In genomic region chr2:129378186-129378585, GRCh38 we compare ENCODE assay signal across 22 cellular contexts.
DNase-seq lines count a peak whose midpoint lies in the region; ATAC-seq, FAIRE-seq and TF ChIP-seq lines count a peak whose summit lies in the region.
"Had no signal": no experiment of that assay in that cellular context is flagged by ENCODE, and none has a peak within 500 bp of the region (broad histone marks: within the 10 kb centered on the region; RNA-seq: fewer than 3 reads in every experiment).

No MANE protein-coding gene starts in this region.

- H3K4me3 Mint-ChIP-seq in osteocyte (ENCODE audit: unreplicated experiment), result no peak overlapping the region
- H3K4me3 Mint-ChIP-seq: CD14-positive monocyte; CD4-positive, alpha-beta memory T cell; CD4-positive, CD25-positive, alpha-beta regulatory T cell had no signal

- H3K9ac ChIP-seq in HepG2 (ENCODE audit: insufficient read depth, low read depth, low read length), result no peak overlapping the region
- H3K9ac ChIP-seq: BLaER1 had no signal

- CTCF ChIA-PET in HepG2 (lab: Yijun Ruan, JAX; ENCODE audit: low intra/inter-chr PET ratio, low total read pairs), result no interaction called here

- H3K79me2 ChIP-seq in HepG2 (ENCODE audit: insufficient read depth, low read length), result no peaks in the 10 kb centered on the region

- WGBS in HepG2 (ENCODE audit: low lambda C conversion rate), result 15% methylated on average over 10 of the region's 10 CpGs
- WGBS in right lobe of liver (ENCODE audit: insufficient coverage, low coverage, low lambda C conversion rate, missing lambda C conversion rate), result 61% methylated on average over 6 of the region's 10 CpGs
- WGBS in lung, 2 donors, result 86 to 90% methylated on average over 10 of the region's 10 CpGs

- DNase-seq in HepG2 (ENCODE audit: low spot score) (peak; percentile 32), right lobe of liver (no peak), lung (ENCODE audit: low spot score) (peak; percentile 17), osteocyte (ENCODE audit: extremely low spot score, unreplicated experiment) (peak; percentile 63), DMS 273 treated with DMSO at 0.1 percent for 48 hours (lab: John Stamatoyannopoulos, UW) (no peak), NCI-H187 (lab: John Stamatoyannopoulos, UW) (no peak)
- DNase-seq: BE2C; C1 segment of cervical spinal cord; CD4-positive, alpha-beta memory T cell; CD4-positive, CD25-positive, alpha-beta regulatory T cell; CD8-positive, alpha-beta memory T cell; COR-L47; DMS79 treated with DMSO at 0.1 percent for 48 hours; GF-D8 had no signal

- H3K4me1 Mint-ChIP-seq in osteocyte (ENCODE audit: unreplicated experiment), result no peaks in the 10 kb centered on the region
- H3K4me1 Mint-ChIP-seq: CD14-positive monocyte; CD4-positive, alpha-beta memory T cell; CD4-positive, CD25-positive, alpha-beta regulatory T cell; CD8-positive, alpha-beta memory T cell had no signal

- H3K27ac ChIP-seq in HepG2 (ENCODE audit: extremely low read length, insufficient read depth, low read length) (no peak overlapping the region), right lobe of liver (no peak overlapping the region), lung (ENCODE audit: low read depth in 1 of 2, low read length in 1 of 2) (no peak overlapping the region)
- H3K27ac ChIP-seq: 22Rv1, A549 had no signal

- H3K27me3 ChIP-seq in HepG2 (ENCODE audit: control insufficient read depth in 1 of 2, insufficient read depth in 2 of 2, low read length in 2 of 2), result no peaks in the 10 kb centered on the region
- H3K27me3 ChIP-seq in right lobe of liver, result no peaks in the 10 kb centered on the region
- no peaks in the 10 kb centered on the region for H3K27me3 ChIP-seq in lung (ENCODE audit: control insufficient read depth, insufficient read depth)
- H3K27me3 ChIP-seq: BE2C, BLaER1 had no signal

- H3K27ac Mint-ChIP-seq in osteocyte (ENCODE audit: unreplicated experiment), result no peak overlapping the region
- H3K27ac Mint-ChIP-seq: CD14-positive monocyte; CD4-positive, CD25-positive, alpha-beta regulatory T cell; CD8-positive, alpha-beta memory T cell had no signal

- no peak overlapping the region for H2AFZ ChIP-seq in HepG2 (ENCODE audit: low read length)

- H3K36me3 ChIP-seq in HepG2 (replicated peaks in 1 of 2; ENCODE audit: control insufficient read depth in 1 of 2, insufficient read depth in 2 of 2, low read length in 2 of 2), result no peaks in the 10 kb centered on the region
- H3K36me3 ChIP-seq in right lobe of liver, result no peaks in the 10 kb centered on the region
- H3K36me3 ChIP-seq in lung (ENCODE audit: control insufficient read depth in 2 of 2, insufficient read depth in 2 of 2, low read length in 2 of 2), result no peaks in the 10 kb centered on the region
- H3K36me3 ChIP-seq: BE2C, BLaER1 had no signal

- FAIRE-seq in HepG2 (lab: Jason Lieb, UNC), result no peak
- FAIRE-seq: A549, G401.6, GM12891, GM19239 had no signal

- ATAC-seq in HepG2 (peak; percentile 81), right lobe of liver (no peak), lung (ENCODE audit: insufficient read depth, low FRiP score) (no peak), HG02852 (IDR thresholded peaks at IDR 0.05; ENCODE audit: unreplicated experiment) (no peak)
- ATAC-seq: A549 had no signal

- POLR2A ChIA-PET in HepG2 (lab: Yijun Ruan, JAX), result no interaction called here

- no peaks in the 10 kb centered on the region for H4K20me1 ChIP-seq in HepG2 (ENCODE audit: insufficient read depth, low read length)
- H4K20me1 ChIP-seq: BLaER1 had no signal

- H3K4me3 ChIP-seq in HepG2 (replicated peaks in 1 of 3; ENCODE audit: insufficient read depth in 1 of 3, low read depth in 2 of 3, low read length in 3 of 3) (no peak overlapping the region), right lobe of liver (no peak overlapping the region), lung (no peak overlapping the region)
- H3K4me3 ChIP-seq: A549, BLaER1 had no signal

- H3K4me2 ChIP-seq in HepG2 (ENCODE audit: low read depth, low read length), result no peak overlapping the region
- H3K4me2 ChIP-seq: A549 had no signal

- TF ChIP-seq POLR2A in HepG2 (IDR thresholded peaks at IDR 0.05; ENCODE audit: insufficient read depth in 1 of 2, low read depth in 2 of 2, low read length in 2 of 2), result no peak
- no peak for TF ChIP-seq POLR2A in right lobe of liver (IDR thresholded peaks at IDR 0.05)

- H3K4me1 ChIP-seq in HepG2 (ENCODE audit: insufficient read depth, low read length), result peaks cover 8% of the 10 kb centered on the region; the same call in 1 of the 2 replicates
- H3K4me1 ChIP-seq in right lobe of liver, result no peaks in the 10 kb centered on the region
- H3K4me1 ChIP-seq in lung (ENCODE audit: control insufficient read depth in 2 of 2, insufficient read depth in 2 of 2, low read length in 2 of 2), result no peaks in the 10 kb centered on the region
- H3K4me1 ChIP-seq: A549, BE2C had no signal

- TF ChIP-seq CTCF in HepG2 (CRISPR knock-in tag; IDR thresholded peaks at IDR 0.05), result no peak
- no peak for TF ChIP-seq CTCF in right lobe of liver (IDR thresholded peaks at IDR 0.05)
- no peak for TF ChIP-seq CTCF in lung (IDR thresholded peaks at IDR 0.05; ENCODE audit: control extremely low read depth, extremely low read depth)
- no peak for TF ChIP-seq CTCF in osteocyte (IDR thresholded peaks at IDR 0.05)

- H3K36me3 Mint-ChIP-seq in osteocyte (ENCODE audit: unreplicated experiment), result no peaks in the 10 kb centered on the region
- H3K36me3 Mint-ChIP-seq: CD14-positive monocyte; CD4-positive, alpha-beta memory T cell; CD4-positive, CD25-positive, alpha-beta regulatory T cell; CD8-positive, alpha-beta memory T cell had no signal

- TF ChIP-seq RAD21 in HepG2 (CRISPR knock-in tag; IDR thresholded peaks at IDR 0.05), result no peak

- no peaks in the 10 kb centered on the region for H3K27me3 Mint-ChIP-seq in osteocyte (ENCODE audit: unreplicated experiment)
- H3K27me3 Mint-ChIP-seq: CD4-positive, alpha-beta memory T cell; CD4-positive, CD25-positive, alpha-beta regulatory T cell; CD8-positive, alpha-beta memory T cell had no signal

- intact Hi-C loops in HepG2 (cut with micrococcal nuclease; ENCODE audit: unreplicated experiment) (no loop called here), right lobe of liver (cut with DNase I) (no loop called here)

- peaks cover 28% of the 10 kb centered on the region for H3K9me3 Mint-ChIP-seq in osteocyte (ENCODE audit: unreplicated experiment)

- in situ Hi-C loops in HepG2 (cut with HindIII; ENCODE audit: extremely low pct_ligation_motif_present, low pct_unique_long_range_greater_than_20kb), result no loop called here

- no TSS peak for BruUV-seq in HepG2 (replicated peaks; lab: Mats Ljungman, UMichigan)

- TF ChIP-seq EP300 in HepG2 (IDR thresholded peaks at IDR 0.05; ENCODE audit: low read depth in 2 of 2, low read length in 2 of 2) (no peak), HepG2 (CRISPR knock-in tag; IDR thresholded peaks at IDR 0.05; ENCODE audit: borderline replicate concordance) (no peak)

- no peaks in the 10 kb centered on the region for H3K9me3 ChIP-seq in HepG2 (ENCODE audit: low read length)
- no peaks in the 10 kb centered on the region for H3K9me3 ChIP-seq in right lobe of liver
- no peaks in the 10 kb centered on the region for H3K9me3 ChIP-seq in lung (ENCODE audit: control insufficient read depth in 2 of 2, insufficient read depth in 1 of 2, low read length in 1 of 2)
- H3K9me3 ChIP-seq: A549, BE2C had no signal

TF ChIP-seq in HepG2, 621 proteins besides CTCF, POLR2A, EP300 and RAD21 (continues in another document):
- TF ChIP-seq DDIT3 (CRISPR knock-in tag; IDR thresholded peaks at IDR 0.05) (no peak), MAX (IDR thresholded peaks at IDR 0.05) (peak; percentile 72), XBP1 (CRISPR knock-in tag; IDR thresholded peaks at IDR 0.05) (no peak), ZBTB38 (CRISPR knock-in tag; IDR thresholded peaks at IDR 0.05) (no peak), SOX6 (IDR thresholded peaks at IDR 0.05) (no peak), SOX6 (CRISPR knock-in tag; IDR thresholded peaks at IDR 0.05) (no peak), HES4 (CRISPR knock-in tag; IDR thresholded peaks at IDR 0.05; ENCODE audit: borderline replicate concordance) (no peak), ZNF687 (CRISPR knock-in tag; IDR thresholded peaks at IDR 0.05) (peak; percentile 40; the same call in 1 of the 2 replicates)

Comparison
In these comparisons a context has a peak if more than half of its experiments do, and no peak if none do; other contexts are left out.
1. DNase-seq: peak in HepG2 (single experiment), lung (single experiment) and osteocyte (single experiment); none in right lobe of liver (0 of 3), DMS 273 treated with DMSO at 0.1 percent for 48 hours (single experiment) and NCI-H187 (0 of 2).